Comparison of ENCODE assay signal across 7 cellular contexts in the genomic region with DNA sequence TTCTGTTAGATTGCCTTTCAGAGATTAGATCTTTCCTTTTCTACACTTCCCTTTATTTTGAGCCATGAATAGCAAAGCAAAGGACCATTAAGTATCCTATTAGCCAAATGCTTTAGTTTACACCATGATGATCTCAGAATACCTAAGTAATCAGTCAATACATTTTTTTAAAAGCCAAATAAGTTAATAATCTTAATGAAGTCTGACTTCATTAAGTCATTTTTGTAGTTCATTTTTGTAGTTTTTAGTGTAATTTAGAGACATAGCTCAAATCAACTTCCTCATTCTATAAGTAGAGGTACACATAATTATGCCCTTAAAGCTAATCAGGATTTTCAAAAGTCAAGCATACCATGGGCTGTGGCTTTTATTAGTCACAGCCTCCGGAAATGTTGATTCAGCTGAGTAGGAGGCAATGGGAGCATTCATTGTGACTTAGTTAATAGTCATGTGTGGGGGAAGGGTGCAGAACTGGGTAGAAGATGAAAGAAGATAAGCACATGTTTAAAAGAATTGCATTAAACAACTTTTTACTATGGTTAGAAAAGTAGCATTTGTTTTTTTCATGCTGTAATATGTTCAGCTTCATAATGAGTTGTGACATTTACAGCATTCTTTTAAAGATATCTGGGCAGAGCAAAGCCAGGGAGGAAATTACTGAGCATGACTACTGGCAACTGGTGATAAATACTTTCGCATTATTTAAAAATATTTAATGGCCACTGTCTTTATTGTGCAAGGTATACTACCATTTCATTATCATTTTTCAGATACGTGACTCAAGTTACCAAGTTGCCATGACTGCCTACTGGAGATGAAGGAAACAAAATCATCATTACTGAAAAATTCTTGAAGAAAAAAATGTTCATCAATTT. TPM values are rescaled to one million over a fixed set of nuclear protein-coding genes. Genes with fewer than 3 reads are reported as not detected.
DNase-seq lines count a peak whose midpoint lies in the region; ATAC-seq and TF ChIP-seq lines count a peak whose summit lies in the region.

No MANE protein-coding gene starts in this region.

- no peaks in the 10 kb centered on the region for H3K79me2 ChIP-seq in OCI-LY7 (ENCODE audit: insufficient read depth, low read depth, low read length)

- H3K4me1 Mint-ChIP-seq in activated T-cell treated with anti-CD3 and anti-CD28 coated beads, Interleukin-2, amount 50 U/mL, for 4 hours (ENCODE audit: low read depth): peaks cover 19% of the 10 kb centered on the region

- POLR2A ChIA-PET in OCI-LY7 (lab: Charles Lee): interaction anchor here (0.6 to 1.2 kb wide), 2 partner anchors 10 to 14 kb away, joined by 3 to 4 read pairs; no protein-coding TSS in a partner anchor

- H3K4me2 ChIP-seq in OCI-LY7 (ENCODE audit: low read length): peak overlapping the region; percentile 50

- intact Hi-C loops in OCI-LY7 (cut with micrococcal nuclease; ENCODE audit: unreplicated experiment): no loop called here
- intact Hi-C loops in Right ventricle myocardium superior (cut with DNase I): no loop called here

- no peaks in the 10 kb centered on the region for H3K9me2 ChIP-seq in OCI-LY7 (ENCODE audit: insufficient read depth, low read length)

- peaks cover 16% of the 10 kb centered on the region for H3K4me1 ChIP-seq in OCI-LY7 (ENCODE audit: insufficient read depth, low read length, poor library complexity, severe bottlenecking)

- CTCF ChIA-PET in OCI-LY7 (lab: Charles Lee; ENCODE audit: unreplicated experiment): no interaction called here

- H3K36me3 ChIP-seq in OCI-LY7 (ENCODE audit: insufficient read depth, low read length): no peaks in the 10 kb centered on the region

- BruUV-seq in OCI-LY7 (replicated peaks; lab: Mats Ljungman, UMichigan): no TSS peak

- no peak overlapping the region for H3K4me3 ChIP-seq in OCI-LY7 (ENCODE audit: low read depth, low read length, poor library complexity, severe bottlenecking)

- H3K36me3 Mint-ChIP-seq in activated T-cell treated with anti-CD3 and anti-CD28 coated beads, Interleukin-2, amount 50 U/mL, for 4 hours (ENCODE audit: insufficient read depth): peaks cover 3% of the 10 kb centered on the region

- H3K9me3 Mint-ChIP-seq in activated T-cell treated with anti-CD3 and anti-CD28 coated beads, Interleukin-2, amount 50 U/mL, for 4 hours: peaks cover 3% of the 10 kb centered on the region

- peaks cover 3% of the 10 kb centered on the region for H3K27me3 Mint-ChIP-seq in activated T-cell treated with anti-CD3 and anti-CD28 coated beads, Interleukin-2, amount 50 U/mL, for 4 hours (ENCODE audit: low read depth)

- H3K27ac ChIP-seq in OCI-LY7 (ENCODE audit: low read depth, low read length, poor library complexity, severe bottlenecking): no peak overlapping the region

- DNase-seq in OCI-LY7 (ENCODE audit: low spot score) (peak; percentile 43), Right ventricle myocardium superior (no peak), GM19240 (ENCODE audit: insufficient read length, low spot score) (no peak)
- DNase-seq in activated T-cell treated with anti-CD3 and anti-CD28 coated beads, Interleukin-2, amount 50 U/mL, for 4 hours: peak; percentile 69
- DNase-seq in stimulated activated CD4-positive, alpha-beta T cell treated with anti-CD3 and anti-CD28 coated beads, Interleukin-1b, Interleukin-23, amount 100 ng/mL, for 1 hour (ENCODE audit: low read depth in 2 of 2): peak; percentile 12 to 55

- peak overlapping the region; percentile 48; the same call in 1 of the 2 replicates for H2AFZ ChIP-seq in OCI-LY7 (ENCODE audit: low read length)

- no peak for TF ChIP-seq CTCF in OCI-LY7 (conservative IDR thresholded peaks at IDR 0.05; ENCODE audit: low read length)

- no peaks in the 10 kb centered on the region for H3K9me3 ChIP-seq in OCI-LY7 (ENCODE audit: low read length)

- no peak overlapping the region for H3K4me3 Mint-ChIP-seq in activated T-cell treated with anti-CD3 and anti-CD28 coated beads, Interleukin-2, amount 50 U/mL, for 4 hours

- peak; percentile 90 for ATAC-seq in GM18519 (IDR thresholded peaks at IDR 0.05; ENCODE audit: low FRiP score, unreplicated experiment)
- ATAC-seq in HG03064 (IDR thresholded peaks at IDR 0.05; ENCODE audit: low read depth, unreplicated experiment): peak; percentile 85
- ATAC-seq in activated T-cell treated with anti-CD3 and anti-CD28 coated beads, Interleukin-2, amount 50 U/mL, for 4 hours: peak; percentile 99
- ATAC-seq in Right ventricle myocardium superior (ENCODE audit: poor library complexity): peak; percentile 34

- no peaks in the 10 kb centered on the region for H4K20me1 ChIP-seq in OCI-LY7 (ENCODE audit: insufficient read depth, low read length)

RNA-seq across cellular contexts. Expression of a gene that starts 57.3 kb away (rescaled TPM):
- 20.5 and 20.6 TPM in 2 replicates for total RNA-seq in OCI-LY7 (2014; rRNA removed; shearing (Covaris generic))
- total RNA-seq in OCI-LY7 (2022) (18.5 and 20.6 TPM in 2 replicates), Right ventricle myocardium superior (5.5 TPM)
- total RNA-seq in activated T-cell treated with anti-CD3 and anti-CD28 coated beads, Interleukin-2, amount 50 U/mL, for 4 hours: 10 to 100 TPM; 40.6 to 51.9 (median 42.7) TPM

Comparison
In these comparisons a context has a peak if more than half of its experiments do, and no peak if none do; other contexts are left out.
1. ATAC-seq: peak in every context shown above with its lines; median percentile 99 in activated T-cell treated with anti-CD3 and anti-CD28 coated beads, Interleukin-2, amount 50 U/mL, for 4 hours; 90 in GM18519; 85 in HG03064; 34 in Right ventricle myocardium superior.
2. DNase-seq: peak in OCI-LY7 (single experiment), activated T-cell treated with anti-CD3 and anti-CD28 coated beads, Interleukin-2, amount 50 U/mL, for 4 hours (single experiment) and stimulated activated CD4-positive, alpha-beta T cell treated with anti-CD3 and anti-CD28 coated beads, Interleukin-1b, Interleukin-23, amount 100 ng/mL, for 1 hour (2 of 2); none in Right ventricle myocardium superior (single experiment) and GM19240 (single experiment).